ENCODE assay signal across 8 cellular contexts in the genomic region with DNA sequence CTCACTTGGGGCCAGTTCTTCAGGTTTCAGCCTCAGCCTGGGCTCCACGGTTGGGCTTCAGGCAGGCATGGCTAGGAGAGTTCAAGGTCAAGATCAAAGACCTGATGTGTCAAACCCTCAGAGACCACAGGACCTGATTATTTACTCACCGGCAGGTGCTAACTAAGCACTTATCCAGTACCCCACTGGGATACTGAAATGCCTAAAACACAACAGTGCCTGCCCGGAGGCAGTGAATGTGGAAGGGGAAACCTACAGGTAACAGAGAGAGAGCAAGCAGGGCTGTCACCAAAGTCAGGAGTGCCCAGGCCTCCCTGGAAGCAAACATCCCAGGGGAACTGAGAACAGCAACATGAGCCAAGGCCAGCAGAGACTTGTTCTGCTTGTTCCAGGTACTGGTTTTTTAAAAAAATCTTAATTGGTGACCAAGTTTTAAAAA.
DNase-seq lines count a peak whose midpoint lies in the region; ATAC-seq, FAIRE-seq and TF ChIP-seq lines count a peak whose summit lies in the region.

No MANE protein-coding gene starts in this region.

- H3K36me3 Mint-ChIP-seq in dendritic cell treated with granulocyte-macrophage colony-stimulating factor and Interleukin-4, amounts not matched to agents 40 ng/mL and 50 ng/mL, for 4 days (ENCODE audit: low read depth): peaks cover 63% of the 10 kb centered on the region

- ATAC-seq in GM19463 (IDR thresholded peaks at IDR 0.05; ENCODE audit: unreplicated experiment): peak; percentile 41
- no peak for ATAC-seq in GM18868 (IDR thresholded peaks at IDR 0.05; ENCODE audit: unreplicated experiment)
- no peak for ATAC-seq in HG03135 (IDR thresholded peaks at IDR 0.05; ENCODE audit: unreplicated experiment)

- no peak for FAIRE-seq in D721Med (lab: Jason Lieb, UNC)

- H3K27ac Mint-ChIP-seq in dendritic cell treated with granulocyte-macrophage colony-stimulating factor and Interleukin-4, amounts not matched to agents 40 ng/mL and 50 ng/mL, for 4 days: peak overlapping the region; percentile 12

- no peak for TF ChIP-seq CTCF in D721Med (IDR thresholded peaks at IDR 0.05; ENCODE audit: insufficient read depth, missing control alignments)

- H3K36me3 ChIP-seq in rectal smooth muscle tissue (ENCODE audit: control insufficient read depth, insufficient read depth, low read length): no peaks in the 10 kb centered on the region

- H3K27ac ChIP-seq in rectal smooth muscle tissue (ENCODE audit: low read depth, low read length): peak overlapping the region; percentile 46

- H3K4me1 ChIP-seq in rectal smooth muscle tissue (ENCODE audit: control insufficient read depth, insufficient read depth, low read length): peaks cover 29% of the 10 kb centered on the region

- H3K4me1 Mint-ChIP-seq in dendritic cell treated with granulocyte-macrophage colony-stimulating factor and Interleukin-4, amounts not matched to agents 40 ng/mL and 50 ng/mL, for 4 days (ENCODE audit: low read depth): peaks cover 66% of the 10 kb centered on the region

- DNase-seq in NCI-H2171 (lab: John Stamatoyannopoulos, UW): peak; percentile 41
- DNase-seq in D721Med (ENCODE audit: insufficient read length, low spot score): no peak
- DNase-seq in LoVo (ENCODE audit: low spot score): no peak

- no peak overlapping the region for H3K4me3 Mint-ChIP-seq in dendritic cell treated with granulocyte-macrophage colony-stimulating factor and Interleukin-4, amounts not matched to agents 40 ng/mL and 50 ng/mL, for 4 days

- H3K27me3 ChIP-seq in rectal smooth muscle tissue (ENCODE audit: control insufficient read depth, insufficient read depth, low read length): no peaks in the 10 kb centered on the region

- no peak overlapping the region for H3K4me3 ChIP-seq in rectal smooth muscle tissue (ENCODE audit: low read length)

- H3K9ac ChIP-seq in rectal smooth muscle tissue (ENCODE audit: low read length): no peak overlapping the region

- H3K27me3 Mint-ChIP-seq in dendritic cell treated with granulocyte-macrophage colony-stimulating factor and Interleukin-4, amounts not matched to agents 40 ng/mL and 50 ng/mL, for 4 days: no peaks in the 10 kb centered on the region

- no peaks in the 10 kb centered on the region for H3K9me3 Mint-ChIP-seq in dendritic cell treated with granulocyte-macrophage colony-stimulating factor and Interleukin-4, amounts not matched to agents 40 ng/mL and 50 ng/mL, for 4 days

- intact Hi-C loops in dendritic cell treated with granulocyte-macrophage colony-stimulating factor and Interleukin-4, amounts not matched to agents 40 ng/mL and 50 ng/mL, for 4 days (cut with micrococcal nuclease): no loop called here
